Comparison of ENCODE assay signal across 14 cellular contexts in genomic region chr2:239304533-239305221, GRCh38.
DNase-seq lines count a peak whose midpoint lies in the region; ATAC-seq and TF ChIP-seq lines count a peak whose summit lies in the region.
"Had no signal": no experiment of that assay in that cellular context is flagged by ENCODE, and none has a peak within 500 bp of the region (broad histone marks: within the 10 kb centered on the region; RNA-seq: fewer than 3 reads in every experiment).

No MANE protein-coding gene starts in this region.

- H3K27ac ChIP-seq in transverse colon, result peak overlapping the region; percentile 77 to 93 (median 85)

- TF ChIP-seq EP300 in transverse colon (IDR thresholded peaks at IDR 0.05; ENCODE audit: low read depth), result no peak

- H3K27me3 ChIP-seq in transverse colon, result no peaks in the 10 kb centered on the region

- WGBS in transverse colon (ENCODE audit: low coverage in 1 of 2), 2 donors, result 67 to 77% methylated on average over 4 to 16 of the region's 16 CpGs

- H3K27me3 Mint-ChIP-seq in activated T-cell treated with anti-CD3 and anti-CD28 coated beads, Interleukin-2, amount 50 U/mL, for 72 hours (ENCODE audit: low read depth), result peaks cover 14% of the 10 kb centered on the region
- H3K27me3 Mint-ChIP-seq in chondrocyte (ENCODE audit: low read depth) (no peaks in the 10 kb centered on the region), nephron (ENCODE audit: low read depth) (peaks cover 4% of the 10 kb centered on the region)

- no peak for TF ChIP-seq POLR2A in transverse colon (IDR thresholded peaks at IDR 0.05)

- H3K27ac Mint-ChIP-seq in activated T-cell treated with anti-CD3 and anti-CD28 coated beads, Interleukin-2, amount 50 U/mL, for 72 hours, result no peak overlapping the region
- no peak overlapping the region for H3K27ac Mint-ChIP-seq in chondrocyte (ENCODE audit: unreplicated experiment)
- peak overlapping the region; percentile 67 to 88 (median 68) for H3K27ac Mint-ChIP-seq in nephron

- no peaks in the 10 kb centered on the region for H3K36me3 ChIP-seq in transverse colon

- H3K9me3 ChIP-seq in transverse colon, result no peaks in the 10 kb centered on the region

- H3K4me1 Mint-ChIP-seq in activated T-cell treated with anti-CD3 and anti-CD28 coated beads, Interleukin-2, amount 50 U/mL, for 72 hours (ENCODE audit: low read depth), result peaks cover 55% of the 10 kb centered on the region
- H3K4me1 Mint-ChIP-seq in chondrocyte (ENCODE audit: low read depth) (peaks cover 15% of the 10 kb centered on the region), nephron (peaks cover 74% of the 10 kb centered on the region)

- peaks cover 0 to 7% of the 10 kb centered on the region in 2 donors for H3K36me3 Mint-ChIP-seq in activated T-cell treated with anti-CD3 and anti-CD28 coated beads, Interleukin-2, amount 50 U/mL, for 72 hours (ENCODE audit: insufficient read depth in 2 of 2)
- H3K36me3 Mint-ChIP-seq in chondrocyte (ENCODE audit: low read depth), result no peaks in the 10 kb centered on the region
- no peaks in the 10 kb centered on the region for H3K36me3 Mint-ChIP-seq in nephron (ENCODE audit: low read depth)

- in situ Hi-C loops in transverse colon (cut with MboI; ENCODE audit: low pct_ligation_motif_present in 1 of 4, low pct_unique_long_range_greater_than_20kb in 1 of 4, low sequenced_read_pairs in 3 of 4), result no loop called here

- H3K9me3 Mint-ChIP-seq in activated T-cell treated with anti-CD3 and anti-CD28 coated beads, Interleukin-2, amount 50 U/mL, for 72 hours, result no peaks in the 10 kb centered on the region
- H3K9me3 Mint-ChIP-seq in chondrocyte (ENCODE audit: low read depth) (no peaks in the 10 kb centered on the region), nephron (no peaks in the 10 kb centered on the region)

- no peak for DNase-seq in activated T-cell treated with anti-CD3 and anti-CD28 coated beads, Interleukin-2, amount 50 U/mL, for 72 hours
- DNase-seq in activated T-cell treated with anti-CD3 and anti-CD28 coated beads for 4 hours, result no peak
- peak; percentile 57 for DNase-seq in chondrocyte (ENCODE audit: low spot score)
- peak; percentile 11 for DNase-seq in transverse colon
- no peak for DNase-seq in RKO (ENCODE audit: low spot score)
- no peak for DNase-seq in AG20443 (ENCODE audit: low spot score)
- DNase-seq: activated CD4-positive, alpha-beta T cell treated with anti-CD3 and anti-CD28 coated beads, Interleukin-2, amount 50 U/mL, for 48 hours; activated naive CD4-positive, alpha-beta T cell treated with anti-CD3 and anti-CD28 coated beads, Interleukin-2, amount 50 U/mL, for 16 hours; NCI-H1048; NCI-H345; PC-3; retina had no signal

- no peak overlapping the region for H3K4me3 ChIP-seq in transverse colon

- intact Hi-C loops in transverse colon (cut with DNase I; ENCODE audit: low total_unique reads), result loop anchor here (10.0 kb wide), 1 partner anchor 190 kb away; no protein-coding TSS in a partner anchor

- H3K4me1 ChIP-seq in transverse colon, result peaks cover 42 to 74% (median 61%) of the 10 kb centered on the region in 4 donors

- TF ChIP-seq CTCF in chondrocyte (IDR thresholded peaks at IDR 0.05) (no peak), nephron (IDR thresholded peaks at IDR 0.05; ENCODE audit: unreplicated experiment in 3 of 3) (no peak), transverse colon (IDR thresholded peaks at IDR 0.05) (no peak)

- peak in 1 of 2 donors; percentile 8 for ATAC-seq in activated T-cell treated with anti-CD3 and anti-CD28 coated beads, Interleukin-2, amount 50 U/mL, for 72 hours (replicated peaks in 1 of 2)
- ATAC-seq in GM19455 (IDR thresholded peaks at IDR 0.05; ENCODE audit: unreplicated experiment), result no peak
- ATAC-seq: PC-3 had no signal

- H3K4me3 Mint-ChIP-seq in activated T-cell treated with anti-CD3 and anti-CD28 coated beads, Interleukin-2, amount 50 U/mL, for 72 hours, result peak overlapping the region; percentile 32 to 73
- no peak overlapping the region for H3K4me3 Mint-ChIP-seq in chondrocyte (ENCODE audit: unreplicated experiment)
- H3K4me3 Mint-ChIP-seq in nephron, result no peak overlapping the region

Comparison
In these comparisons a context has a peak if more than half of its experiments do, and no peak if none do; other contexts are left out.
1. DNase-seq: peak in chondrocyte (single experiment) and transverse colon (single experiment); none in activated T-cell treated with anti-CD3 and anti-CD28 coated beads, Interleukin-2, amount 50 U/mL, for 72 hours (0 of 2), activated T-cell treated with anti-CD3 and anti-CD28 coated beads for 4 hours (single experiment), RKO (single experiment) and AG20443 (single experiment).
2. H3K27ac Mint-ChIP-seq: peak in nephron (3 of 3); none in activated T-cell treated with anti-CD3 and anti-CD28 coated beads, Interleukin-2, amount 50 U/mL, for 72 hours (single experiment) and chondrocyte (single experiment).
3. H3K4me3 Mint-ChIP-seq: peak in activated T-cell treated with anti-CD3 and anti-CD28 coated beads, Interleukin-2, amount 50 U/mL, for 72 hours (2 of 2); none in chondrocyte (single experiment) and nephron (0 of 3).